ENCODE assay signal across 33 cellular contexts in the genomic region with DNA sequence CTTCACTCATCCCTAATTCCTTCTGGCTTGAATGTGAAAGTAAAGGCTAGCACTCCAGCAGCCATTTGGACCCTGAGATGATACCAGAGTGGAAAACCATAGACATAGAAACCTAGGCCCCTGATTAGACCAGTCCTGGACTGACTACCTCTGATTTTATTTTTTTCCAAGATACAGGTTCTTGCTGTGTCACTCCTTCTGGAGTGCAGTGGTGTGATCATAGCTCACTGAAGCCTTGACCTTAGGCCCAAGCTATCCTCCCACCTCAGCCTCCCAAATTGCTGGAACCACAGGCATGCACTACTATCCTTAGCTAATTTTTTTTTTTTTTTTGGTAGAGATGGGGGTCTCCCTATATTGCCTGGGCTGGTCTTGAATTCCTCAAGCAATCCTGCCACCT.
"Had no signal": no experiment of that assay in that cellular context is flagged by ENCODE, and none has a peak within 500 bp of the region (broad histone marks: within the 10 kb centered on the region; RNA-seq: fewer than 3 reads in every experiment).

No MANE protein-coding gene starts in this region.

- H3K4me1 Mint-ChIP-seq: activated CD4-positive, alpha-beta T cell treated with anti-CD3 and anti-CD28 coated beads, Interleukin-2, amount 10 ng/mL, durations not matched to agents 24 days and 14 days; activated CD8-positive, alpha-beta memory T cell treated with anti-CD3 and anti-CD28 coated beads, Interleukin-2, amount 10 ng/mL, durations not matched to agents 7 days and 5 days; activated naive CD8-positive, alpha-beta T cell treated with anti-CD3 and anti-CD28 coated beads for 36 hours; activated naive CD8-positive, alpha-beta T cell treated with anti-CD3 and anti-CD28 coated beads, Interleukin-2, amount 50 U/mL, for 24 hours had no signal

- H3K4me1 ChIP-seq: body of pancreas, colonic mucosa, esophagus squamous epithelium had no signal

- H3K9me3 ChIP-seq: adrenal gland, body of pancreas, colonic mucosa, esophagus squamous epithelium, gastroesophageal sphincter had no signal

- H3K27ac ChIP-seq: adrenal gland, body of pancreas, cardiac muscle cell, colonic mucosa, epithelial cell of prostate, esophagus squamous epithelium, gastroesophageal sphincter had no signal

- H3K4me3 ChIP-seq: adrenal gland, body of pancreas, cardiac muscle cell, colonic mucosa, esophagus squamous epithelium, gastroesophageal sphincter had no signal

- H3K27me3 Mint-ChIP-seq: activated CD4-positive, alpha-beta memory T cell treated with anti-CD3 and anti-CD28 coated beads for 36 hours; activated CD4-positive, alpha-beta T cell treated with anti-CD3 and anti-CD28 coated beads for 36 hours; activated CD4-positive, alpha-beta T cell treated with anti-CD3 and anti-CD28 coated beads, Interleukin-2, amount 10 ng/mL, durations not matched to agents 24 days and 14 days; activated CD8-positive, alpha-beta memory T cell treated with anti-CD3 and anti-CD28 coated beads, Interleukin-2, amount 10 ng/mL, durations not matched to agents 7 days and 5 days; activated naive CD4-positive, alpha-beta T cell treated with anti-CD3 and anti-CD28 coated beads, Interleukin-2, amount 50 U/mL, for 24 hours; activated naive CD8-positive, alpha-beta T cell treated with anti-CD3 and anti-CD28 coated beads for 36 hours; activated naive CD8-positive, alpha-beta T cell treated with anti-CD3 and anti-CD28 coated beads, Interleukin-2, amount 50 U/mL, for 24 hours; T-helper 17 cell had no signal

- DNase-seq: activated CD4-positive, alpha-beta memory T cell treated with anti-CD3 and anti-CD28 coated beads for 36 hours; activated CD4-positive, alpha-beta T cell treated with anti-CD3 and anti-CD28 coated beads for 36 hours; activated CD4-positive, alpha-beta T cell treated with anti-CD3 and anti-CD28 coated beads, Interleukin-2, amount 10 ng/mL, durations not matched to agents 24 days and 14 days; activated CD4-positive, CD25-positive, alpha-beta regulatory T cell; activated CD4-positive, CD25-positive, alpha-beta regulatory T cell treated with anti-CD3 and anti-CD28 coated beads, Interleukin-2, amount 50 U/mL, for 72 hours; activated CD8-positive, alpha-beta memory T cell treated with anti-CD3 and anti-CD28 coated beads, Interleukin-2, amount 10 ng/mL, durations not matched to agents 7 days and 5 days; activated CD8-positive, alpha-beta memory T cell treated with anti-CD3 and anti-CD28 coated beads, Interleukin-2, amount 50 U/mL, for 4 hours; activated CD8-positive, alpha-beta T cell treated with anti-CD3 and anti-CD28 coated beads, Interleukin-2, amount 10 ng/mL, durations not matched to agents 7 days and 5 days; activated effector memory CD4-positive, alpha-beta T cell treated with anti-CD3 and anti-CD28 coated beads, Interleukin-2, amount 50 U/mL, for 16 hours; activated naive CD4-positive, alpha-beta T cell treated with anti-CD3 and anti-CD28 coated beads for 36 hours; activated naive CD8-positive, alpha-beta T cell treated with anti-CD3 and anti-CD28 coated beads for 36 hours; activated naive CD8-positive, alpha-beta T cell treated with anti-CD3 and anti-CD28 coated beads, Interleukin-2, amount 50 U/mL, for 24 hours; activated T-cell treated with anti-CD3 and anti-CD28 coated beads, Interleukin-2, amount 50 U/mL, for 1 hour; activated T-cell treated with anti-CD3 and anti-CD28 coated beads, Interleukin-2, amount 50 U/mL, for 48 hours; adrenal gland; amygdala; aorta; body of pancreas; central memory CD4-positive, alpha-beta T cell; cerebellar nuclear complex; colonic mucosa; effector CD8-positive, alpha-beta T cell; esophagus squamous epithelium; foreskin melanocyte; T-helper 17 cell; T1000 had no signal

- H3K36me3 ChIP-seq: adrenal gland, cardiac muscle cell, colonic mucosa had no signal

- H3K9me3 Mint-ChIP-seq: activated CD4-positive, alpha-beta memory T cell treated with anti-CD3 and anti-CD28 coated beads for 36 hours; activated CD4-positive, alpha-beta T cell treated with anti-CD3 and anti-CD28 coated beads, Interleukin-2, amount 10 ng/mL, durations not matched to agents 24 days and 14 days; activated naive CD4-positive, alpha-beta T cell treated with anti-CD3 and anti-CD28 coated beads for 36 hours; activated naive CD4-positive, alpha-beta T cell treated with anti-CD3 and anti-CD28 coated beads, Interleukin-2, amount 50 U/mL, for 24 hours; activated naive CD8-positive, alpha-beta T cell treated with anti-CD3 and anti-CD28 coated beads for 36 hours; activated naive CD8-positive, alpha-beta T cell treated with anti-CD3 and anti-CD28 coated beads, Interleukin-2, amount 50 U/mL, for 24 hours; activated T-helper 1 cell treated with anti-CD3 and anti-CD28 coated beads, Interleukin-12 subunit alpha, Interleukin-12 subunit beta, Interleukin-2, Interleukin-4 antibody, amounts not matched to agents 30 ng/mL and 10 ng/mL and 1 ng/mL, durations not matched to agents 14 hours and 24 hours and 36 hours; activated T-helper 2 cell treated with anti-CD3 and anti-CD28 coated beads, Interferon-gamma antibody, Interleukin-2, Interleukin-4, amounts not matched to agents 10 μg/mL and 5 μg/mL and 100 μg/mL, durations not matched to agents 14 hours and 24 hours and 36 hours; T-helper 2 cell treated with Interferon-gamma antibody and Interleukin-4, amounts not matched to agents 5 μg/mL and 100 μg/mL, for 36 hours had no signal

- H3K27ac Mint-ChIP-seq: activated CD4-positive, alpha-beta memory T cell treated with anti-CD3 and anti-CD28 coated beads for 36 hours; activated CD4-positive, alpha-beta T cell treated with anti-CD3 and anti-CD28 coated beads for 36 hours; activated CD4-positive, alpha-beta T cell treated with anti-CD3 and anti-CD28 coated beads, Interleukin-2, amount 10 ng/mL, durations not matched to agents 24 days and 14 days; activated CD8-positive, alpha-beta memory T cell treated with anti-CD3 and anti-CD28 coated beads, Interleukin-2, amount 10 ng/mL, durations not matched to agents 7 days and 5 days; activated CD8-positive, alpha-beta T cell treated with anti-CD3 and anti-CD28 coated beads, Interleukin-2, amount 10 ng/mL, durations not matched to agents 7 days and 5 days; activated naive CD4-positive, alpha-beta T cell treated with anti-CD3 and anti-CD28 coated beads for 36 hours; activated naive CD4-positive, alpha-beta T cell treated with anti-CD3 and anti-CD28 coated beads, Interleukin-2, amount 50 U/mL, for 24 hours; activated naive CD8-positive, alpha-beta T cell treated with anti-CD3 and anti-CD28 coated beads for 36 hours; activated T-helper 1 cell treated with anti-CD3 and anti-CD28 coated beads, Interleukin-12 subunit alpha, Interleukin-12 subunit beta, Interleukin-2, Interleukin-4 antibody, amounts not matched to agents 30 ng/mL and 10 ng/mL and 1 ng/mL, durations not matched to agents 14 hours and 24 hours and 36 hours; activated T-helper 2 cell treated with anti-CD3 and anti-CD28 coated beads, Interferon-gamma antibody, Interleukin-2, Interleukin-4, amounts not matched to agents 10 μg/mL and 5 μg/mL and 100 μg/mL, durations not matched to agents 14 hours and 24 hours and 36 hours; T-helper 17 cell; T-helper 2 cell treated with Interferon-gamma antibody and Interleukin-4, amounts not matched to agents 5 μg/mL and 100 μg/mL, for 36 hours had no signal

- ATAC-seq: activated CD4-positive, alpha-beta T cell treated with anti-CD3 and anti-CD28 coated beads for 36 hours; activated CD8-positive, alpha-beta memory T cell treated with anti-CD3 and anti-CD28 coated beads, Interleukin-2, amount 10 ng/mL, durations not matched to agents 7 days and 5 days; activated CD8-positive, alpha-beta T cell treated with anti-CD3 and anti-CD28 coated beads, Interleukin-2, amount 10 ng/mL, durations not matched to agents 7 days and 5 days; activated naive CD8-positive, alpha-beta T cell treated with anti-CD3 and anti-CD28 coated beads, Interleukin-2, amount 50 U/mL, for 24 hours; body of pancreas; gastroesophageal sphincter; T-helper 17 cell had no signal

- H3K27me3 ChIP-seq: adrenal gland, body of pancreas, cardiac muscle cell, colonic mucosa, esophagus squamous epithelium, gastroesophageal sphincter had no signal

- H3K4me3 Mint-ChIP-seq: activated CD4-positive, alpha-beta memory T cell treated with anti-CD3 and anti-CD28 coated beads for 36 hours; activated CD4-positive, alpha-beta T cell treated with anti-CD3 and anti-CD28 coated beads for 36 hours; activated CD4-positive, alpha-beta T cell treated with anti-CD3 and anti-CD28 coated beads, Interleukin-2, amount 10 ng/mL, durations not matched to agents 24 days and 14 days; activated CD8-positive, alpha-beta memory T cell treated with anti-CD3 and anti-CD28 coated beads, Interleukin-2, amount 10 ng/mL, durations not matched to agents 7 days and 5 days; activated CD8-positive, alpha-beta T cell treated with anti-CD3 and anti-CD28 coated beads, Interleukin-2, amount 10 ng/mL, durations not matched to agents 7 days and 5 days; activated naive CD4-positive, alpha-beta T cell treated with anti-CD3 and anti-CD28 coated beads for 36 hours; activated naive CD4-positive, alpha-beta T cell treated with anti-CD3 and anti-CD28 coated beads, Interleukin-2, amount 50 U/mL, for 24 hours; activated naive CD8-positive, alpha-beta T cell treated with anti-CD3 and anti-CD28 coated beads for 36 hours; activated naive CD8-positive, alpha-beta T cell treated with anti-CD3 and anti-CD28 coated beads, Interleukin-2, amount 50 U/mL, for 24 hours; activated T-helper 1 cell treated with anti-CD3 and anti-CD28 coated beads, Interleukin-12 subunit alpha, Interleukin-12 subunit beta, Interleukin-2, Interleukin-4 antibody, amounts not matched to agents 30 ng/mL and 10 ng/mL and 1 ng/mL, durations not matched to agents 14 hours and 24 hours and 36 hours; T-helper 17 cell; T-helper 2 cell treated with Interferon-gamma antibody and Interleukin-4, amounts not matched to agents 5 μg/mL and 100 μg/mL, for 36 hours had no signal
